In genomic region chr3:33115024-33115768, GRCh38 we compare ENCODE assay signal across 1 cellular context.
TF ChIP-seq lines count a peak whose summit lies in the region.

No MANE protein-coding gene starts in this region.

TF ChIP-seq in HEK293, 187 proteins besides CTCF, POLR2A, EP300 and RAD21 (continued from another document and continues in another):
- TF ChIP-seq, protein P1, sequence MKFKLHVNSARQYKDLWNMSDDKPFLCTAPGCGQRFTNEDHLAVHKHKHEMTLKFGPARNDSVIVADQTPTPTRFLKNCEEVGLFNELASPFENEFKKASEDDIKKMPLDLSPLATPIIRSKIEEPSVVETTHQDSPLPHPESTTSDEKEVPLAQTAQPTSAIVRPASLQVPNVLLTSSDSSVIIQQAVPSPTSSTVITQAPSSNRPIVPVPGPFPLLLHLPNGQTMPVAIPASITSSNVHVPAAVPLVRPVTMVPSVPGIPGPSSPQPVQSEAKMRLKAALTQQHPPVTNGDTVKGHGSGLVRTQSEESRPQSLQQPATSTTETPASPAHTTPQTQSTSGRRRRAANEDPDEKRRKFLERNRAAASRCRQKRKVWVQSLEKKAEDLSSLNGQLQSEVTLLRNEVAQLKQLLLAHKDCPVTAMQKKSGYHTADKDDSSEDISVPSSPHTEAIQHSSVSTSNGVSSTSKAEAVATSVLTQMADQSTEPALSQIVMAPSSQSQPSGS (tag by site-specific recombination; IDR thresholded peaks at IDR 0.05; ENCODE audit: low read depth), result no peak
- no peak for TF ChIP-seq ZNF544 (tag by site-specific recombination; IDR thresholded peaks at IDR 0.05)
- TF ChIP-seq ZNF777 (tag by site-specific recombination; IDR thresholded peaks at IDR 0.05; ENCODE audit: borderline replicate concordance), result no peak
- TF ChIP-seq ZNF561 (tag by site-specific recombination; IDR thresholded peaks at IDR 0.05; ENCODE audit: borderline replicate concordance), result no peak
- 0 out of 2 replicates have a peak, but pooled peaks have one; percentile 10 for TF ChIP-seq PRDM1 (tag by site-specific recombination; IDR thresholded peaks at IDR 0.05)
- TF ChIP-seq ZNF37A (tag by site-specific recombination; IDR thresholded peaks at IDR 0.05), result no peak
- no peak for TF ChIP-seq ZNF792 (tag by site-specific recombination; IDR thresholded peaks at IDR 0.05)
- TF ChIP-seq ZNF214 (tag by site-specific recombination; IDR thresholded peaks at IDR 0.05; ENCODE audit: borderline replicate concordance), result no peak
- TF ChIP-seq, protein P2, sequence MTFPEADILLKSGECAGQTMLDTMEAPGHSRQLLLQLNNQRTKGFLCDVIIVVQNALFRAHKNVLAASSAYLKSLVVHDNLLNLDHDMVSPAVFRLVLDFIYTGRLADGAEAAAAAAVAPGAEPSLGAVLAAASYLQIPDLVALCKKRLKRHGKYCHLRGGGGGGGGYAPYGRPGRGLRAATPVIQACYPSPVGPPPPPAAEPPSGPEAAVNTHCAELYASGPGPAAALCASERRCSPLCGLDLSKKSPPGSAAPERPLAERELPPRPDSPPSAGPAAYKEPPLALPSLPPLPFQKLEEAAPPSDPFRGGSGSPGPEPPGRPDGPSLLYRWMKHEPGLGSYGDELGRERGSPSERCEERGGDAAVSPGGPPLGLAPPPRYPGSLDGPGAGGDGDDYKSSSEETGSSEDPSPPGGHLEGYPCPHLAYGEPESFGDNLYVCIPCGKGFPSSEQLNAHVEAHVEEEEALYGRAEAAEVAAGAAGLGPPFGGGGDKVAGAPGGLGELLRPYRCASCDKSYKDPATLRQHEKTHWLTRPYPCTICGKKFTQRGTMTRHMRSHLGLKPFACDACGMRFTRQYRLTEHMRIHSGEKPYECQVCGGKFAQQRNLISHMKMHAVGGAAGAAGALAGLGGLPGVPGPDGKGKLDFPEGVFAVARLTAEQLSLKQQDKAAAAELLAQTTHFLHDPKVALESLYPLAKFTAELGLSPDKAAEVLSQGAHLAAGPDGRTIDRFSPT (tag by site-specific recombination; IDR thresholded peaks at IDR 0.05), result peak; percentile 21; the same call in 1 of the 2 replicates
- TF ChIP-seq ZFP69B (tag by site-specific recombination; IDR thresholded peaks at IDR 0.05), result peak; percentile 96
- peak; percentile 68; the same call in 1 of the 2 replicates for TF ChIP-seq IKZF3 (tag by site-specific recombination; IDR thresholded peaks at IDR 0.05)
- TF ChIP-seq ZNF837 (tag by site-specific recombination; IDR thresholded peaks at IDR 0.05), result no peak
- TF ChIP-seq ZNF266 (tag by site-specific recombination; IDR thresholded peaks at IDR 0.05; ENCODE audit: low read depth), result no peak
- no peak for TF ChIP-seq ZIC2 (tag by site-specific recombination; IDR thresholded peaks at IDR 0.05)
- no peak for TF ChIP-seq TSHZ1 (tag by site-specific recombination; IDR thresholded peaks at IDR 0.05; ENCODE audit: borderline replicate concordance)
- TF ChIP-seq KLF17 (tag by site-specific recombination; IDR thresholded peaks at IDR 0.05), result no peak; the same call in 1 of the 2 replicates
- TF ChIP-seq, protein P3, sequence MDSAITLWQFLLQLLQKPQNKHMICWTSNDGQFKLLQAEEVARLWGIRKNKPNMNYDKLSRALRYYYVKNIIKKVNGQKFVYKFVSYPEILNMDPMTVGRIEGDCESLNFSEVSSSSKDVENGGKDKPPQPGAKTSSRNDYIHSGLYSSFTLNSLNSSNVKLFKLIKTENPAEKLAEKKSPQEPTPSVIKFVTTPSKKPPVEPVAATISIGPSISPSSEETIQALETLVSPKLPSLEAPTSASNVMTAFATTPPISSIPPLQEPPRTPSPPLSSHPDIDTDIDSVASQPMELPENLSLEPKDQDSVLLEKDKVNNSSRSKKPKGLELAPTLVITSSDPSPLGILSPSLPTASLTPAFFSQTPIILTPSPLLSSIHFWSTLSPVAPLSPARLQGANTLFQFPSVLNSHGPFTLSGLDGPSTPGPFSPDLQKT (IDR thresholded peaks at IDR 0.05; ENCODE audit: borderline replicate concordance, low read depth, low read length), result no peak
- no peak for TF ChIP-seq ZNF571 (tag by site-specific recombination; IDR thresholded peaks at IDR 0.05)
- TF ChIP-seq ZFP3 (tag by site-specific recombination; IDR thresholded peaks at IDR 0.05; ENCODE audit: low read depth), result no peak
- peak; percentile 55; the same call in 1 of the 2 replicates for TF ChIP-seq MZF1 (tag by site-specific recombination; IDR thresholded peaks at IDR 0.05; ENCODE audit: borderline replicate concordance)
- TF ChIP-seq SP2 (tag by site-specific recombination; IDR thresholded peaks at IDR 0.05), result peak; percentile 50
- no peak for TF ChIP-seq ZNF146 (tag by site-specific recombination; IDR thresholded peaks at IDR 0.05)
- TF ChIP-seq, protein P4, sequence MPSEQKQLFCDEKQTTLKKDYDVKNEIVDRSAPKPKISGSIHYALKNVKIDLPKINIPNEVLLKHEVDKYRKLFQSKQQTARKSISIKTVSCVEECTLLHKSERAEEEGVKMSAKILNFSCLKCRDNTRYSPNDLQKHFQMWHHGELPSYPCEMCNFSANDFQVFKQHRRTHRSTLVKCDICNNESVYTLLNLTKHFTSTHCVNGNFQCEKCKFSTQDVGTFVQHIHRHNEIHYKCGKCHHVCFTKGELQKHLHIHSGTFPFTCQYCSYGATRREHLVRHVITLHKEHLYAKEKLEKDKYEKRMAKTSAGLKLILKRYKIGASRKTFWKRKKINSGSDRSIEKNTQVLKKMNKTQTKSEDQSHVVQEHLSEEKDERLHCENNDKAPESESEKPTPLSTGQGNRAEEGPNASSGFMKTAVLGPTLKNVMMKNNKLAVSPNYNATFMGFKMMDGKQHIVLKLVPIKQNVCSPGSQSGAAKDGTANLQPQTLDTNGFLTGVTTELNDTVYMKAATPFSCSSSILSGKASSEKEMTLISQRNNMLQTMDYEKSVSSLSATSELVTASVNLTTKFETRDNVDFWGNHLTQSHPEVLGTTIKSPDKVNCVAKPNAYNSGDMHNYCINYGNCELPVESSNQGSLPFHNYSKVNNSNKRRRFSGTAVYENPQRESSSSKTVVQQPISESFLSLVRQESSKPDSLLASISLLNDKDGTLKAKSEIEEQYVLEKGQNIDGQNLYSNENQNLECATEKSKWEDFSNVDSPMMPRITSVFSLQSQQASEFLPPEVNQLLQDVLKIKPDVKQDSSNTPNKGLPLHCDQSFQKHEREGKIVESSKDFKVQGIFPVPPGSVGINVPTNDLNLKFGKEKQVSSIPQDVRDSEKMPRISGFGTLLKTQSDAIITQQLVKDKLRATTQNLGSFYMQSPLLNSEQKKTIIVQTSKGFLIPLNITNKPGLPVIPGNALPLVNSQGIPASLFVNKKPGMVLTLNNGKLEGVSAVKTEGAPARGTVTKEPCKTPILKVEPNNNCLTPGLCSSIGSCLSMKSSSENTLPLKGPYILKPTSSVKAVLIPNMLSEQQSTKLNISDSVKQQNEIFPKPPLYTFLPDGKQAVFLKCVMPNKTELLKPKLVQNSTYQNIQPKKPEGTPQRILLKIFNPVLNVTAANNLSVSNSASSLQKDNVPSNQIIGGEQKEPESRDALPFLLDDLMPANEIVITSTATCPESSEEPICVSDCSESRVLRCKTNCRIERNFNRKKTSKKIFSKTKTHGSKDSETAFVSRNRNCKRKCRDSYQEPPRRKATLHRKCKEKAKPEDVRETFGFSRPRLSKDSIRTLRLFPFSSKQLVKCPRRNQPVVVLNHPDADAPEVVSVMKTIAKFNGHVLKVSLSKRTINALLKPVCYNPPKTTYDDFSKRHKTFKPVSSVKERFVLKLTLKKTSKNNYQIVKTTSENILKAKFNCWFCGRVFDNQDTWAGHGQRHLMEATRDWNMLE (tag by site-specific recombination; conservative IDR thresholded peaks at IDR 0.05; ENCODE audit: low read depth), result no peak
- TF ChIP-seq ZNF202 (tag by site-specific recombination; IDR thresholded peaks at IDR 0.05; ENCODE audit: borderline replicate concordance), result no peak
- TF ChIP-seq ZNF76 (tag by site-specific recombination; IDR thresholded peaks at IDR 0.05; ENCODE audit: borderline replicate concordance, low read depth), result no peak
- no peak for TF ChIP-seq ZNF521 (tag by site-specific recombination; IDR thresholded peaks at IDR 0.05)
- no peak for TF ChIP-seq ZNF830 (tag by site-specific recombination; IDR thresholded peaks at IDR 0.05; ENCODE audit: low read depth)
- TF ChIP-seq, protein P5, sequence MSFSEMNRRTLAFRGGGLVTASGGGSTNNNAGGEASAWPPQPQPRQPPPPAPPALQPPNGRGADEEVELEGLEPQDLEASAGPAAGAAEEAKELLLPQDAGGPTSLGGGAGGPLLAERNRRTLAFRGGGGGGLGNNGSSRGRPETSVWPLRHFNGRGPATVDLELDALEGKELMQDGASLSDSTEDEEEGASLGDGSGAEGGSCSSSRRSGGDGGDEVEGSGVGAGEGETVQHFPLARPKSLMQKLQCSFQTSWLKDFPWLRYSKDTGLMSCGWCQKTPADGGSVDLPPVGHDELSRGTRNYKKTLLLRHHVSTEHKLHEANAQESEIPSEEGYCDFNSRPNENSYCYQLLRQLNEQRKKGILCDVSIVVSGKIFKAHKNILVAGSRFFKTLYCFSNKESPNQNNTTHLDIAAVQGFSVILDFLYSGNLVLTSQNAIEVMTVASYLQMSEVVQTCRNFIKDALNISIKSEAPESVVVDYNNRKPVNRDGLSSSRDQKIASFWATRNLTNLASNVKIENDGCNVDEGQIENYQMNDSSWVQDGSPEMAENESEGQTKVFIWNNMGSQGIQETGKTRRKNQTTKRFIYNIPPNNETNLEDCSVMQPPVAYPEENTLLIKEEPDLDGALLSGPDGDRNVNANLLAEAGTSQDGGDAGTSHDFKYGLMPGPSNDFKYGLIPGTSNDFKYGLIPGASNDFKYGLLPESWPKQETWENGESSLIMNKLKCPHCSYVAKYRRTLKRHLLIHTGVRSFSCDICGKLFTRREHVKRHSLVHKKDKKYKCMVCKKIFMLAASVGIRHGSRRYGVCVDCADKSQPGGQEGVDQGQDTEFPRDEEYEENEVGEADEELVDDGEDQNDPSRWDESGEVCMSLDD (tag by site-specific recombination; IDR thresholded peaks at IDR 0.05), result no peak
- no peak for TF ChIP-seq ZNF473 (tag by site-specific recombination; IDR thresholded peaks at IDR 0.05)
- TF ChIP-seq HOXC10 (CRISPR knock-in tag; IDR thresholded peaks at IDR 0.05), result no peak
- TF ChIP-seq WT1 (tag by site-specific recombination; IDR thresholded peaks at IDR 0.05), result peak; percentile 56; the same call in 1 of the 2 replicates
- no peak for TF ChIP-seq ZNF623 (tag by site-specific recombination; IDR thresholded peaks at IDR 0.05)
- TF ChIP-seq ZNF692 (tag by site-specific recombination; IDR thresholded peaks at IDR 0.05), result peak; percentile 98
- no peak for TF ChIP-seq PRDM10 (tag by site-specific recombination; IDR thresholded peaks at IDR 0.05)
